Comparison of ENCODE assay signal across 17 cellular contexts in genomic region chr2:3299130-3299529, GRCh38.
"Had no signal": no experiment of that assay in that cellular context is flagged by ENCODE, and none has a peak within 500 bp of the region (broad histone marks: within the 10 kb centered on the region; RNA-seq: fewer than 3 reads in every experiment).

No MANE protein-coding gene starts in this region.

- H3K9me3 ChIP-seq: body of pancreas had no signal

- ATAC-seq: activated CD8-positive, alpha-beta T cell treated with anti-CD3 and anti-CD28 coated beads, Interleukin-2, amount 10 ng/mL, durations not matched to agents 7 days and 5 days; body of pancreas; left colon; SK-N-SH treated with all-trans-retinoic acid at 6 μM for 48 hours; stimulated activated naive CD8-positive, alpha-beta T cell treated with anti-CD3 and anti-CD28 coated beads, Interleukin-15, Interleukin-2, amounts not matched to agents 100 U/mL and 50 U/mL, for 24 hours had no signal

- H3K27ac Mint-ChIP-seq: activated CD4-positive, alpha-beta T cell treated with anti-CD3 and anti-CD28 coated beads, Interleukin-2, amount 10 ng/mL, durations not matched to agents 24 days and 14 days; activated CD8-positive, alpha-beta T cell treated with anti-CD3 and anti-CD28 coated beads, Interleukin-2, amount 10 ng/mL, durations not matched to agents 7 days and 5 days; activated naive CD8-positive, alpha-beta T cell treated with anti-CD3 and anti-CD28 coated beads for 36 hours had no signal

- H3K9me3 Mint-ChIP-seq: activated CD4-positive, alpha-beta T cell treated with anti-CD3 and anti-CD28 coated beads, Interleukin-2, amount 10 ng/mL, durations not matched to agents 24 days and 14 days; activated naive CD8-positive, alpha-beta T cell treated with anti-CD3 and anti-CD28 coated beads for 36 hours had no signal

- H3K4me3 ChIP-seq: body of pancreas, dorsolateral prefrontal cortex had no signal

- FAIRE-seq: colon, islet of Langerhans had no signal

- H3K9ac ChIP-seq: parathyroid adenoma had no signal

- H3K27me3 ChIP-seq: body of pancreas, dorsolateral prefrontal cortex had no signal

- H3K27ac ChIP-seq: body of pancreas, dorsolateral prefrontal cortex had no signal

- DNase-seq: activated CD4-positive, alpha-beta T cell treated with anti-CD3 and anti-CD28 coated beads, Interleukin-2, amount 10 ng/mL, durations not matched to agents 24 days and 14 days; activated CD8-positive, alpha-beta T cell treated with anti-CD3 and anti-CD28 coated beads, Interleukin-2, amount 10 ng/mL, durations not matched to agents 7 days and 5 days; activated naive CD4-positive, alpha-beta T cell; activated naive CD8-positive, alpha-beta T cell treated with anti-CD3 and anti-CD28 coated beads for 36 hours; caudate nucleus; left colon; stimulated activated CD4-positive, alpha-beta T cell treated with anti-CD3 and anti-CD28 coated beads, Interleukin-2, amount 100 ng/mL, for 24 hours; stimulated activated naive CD8-positive, alpha-beta T cell treated with anti-CD3 and anti-CD28 coated beads, Interleukin-15, Interleukin-2, amounts not matched to agents 100 U/mL and 50 U/mL, for 24 hours; substantia nigra; T1000; trophoblast cell had no signal

- H3K27me3 Mint-ChIP-seq: activated CD4-positive, alpha-beta T cell treated with anti-CD3 and anti-CD28 coated beads, Interleukin-2, amount 10 ng/mL, durations not matched to agents 24 days and 14 days; activated naive CD8-positive, alpha-beta T cell treated with anti-CD3 and anti-CD28 coated beads for 36 hours had no signal

- H3K4me3 Mint-ChIP-seq: activated CD4-positive, alpha-beta T cell treated with anti-CD3 and anti-CD28 coated beads, Interleukin-2, amount 10 ng/mL, durations not matched to agents 24 days and 14 days; activated CD8-positive, alpha-beta T cell treated with anti-CD3 and anti-CD28 coated beads, Interleukin-2, amount 10 ng/mL, durations not matched to agents 7 days and 5 days; activated naive CD8-positive, alpha-beta T cell treated with anti-CD3 and anti-CD28 coated beads for 36 hours had no signal
